In genomic region chr7:102305414-102306268, GRCh38 we compare ENCODE assay signal across 14 cellular contexts. TPM values are rescaled to one million over a fixed set of nuclear protein-coding genes. Genes with fewer than 3 reads are reported as not detected.
DNase-seq lines count a peak whose midpoint lies in the region; ATAC-seq, FAIRE-seq and TF ChIP-seq lines count a peak whose summit lies in the region.
"Had no signal": no experiment of that assay in that cellular context is flagged by ENCODE, and none has a peak within 500 bp of the region (broad histone marks: within the 10 kb centered on the region; RNA-seq: fewer than 3 reads in every experiment).

No MANE protein-coding gene starts in this region.

- peak; percentile 93 for DNase-seq in GM12878 (ENCODE audit: low read depth, low spot score)
- DNase-seq in mesenchymal stem cell, result no peak
- no peak for DNase-seq in NCI-H2227 (lab: John Stamatoyannopoulos, UW; ENCODE audit: unreplicated experiment)
- DNase-seq: activated naive CD4-positive, alpha-beta T cell treated with Interleukin-2 at 50 U/mL for 16 hours; CD4-positive, alpha-beta memory T cell; NCI-H748 treated with DMSO at 0.1 percent for 48 hours had no signal

- in situ Hi-C loops in GM12878 (cut with MboI), result no loop called here

- H2BK15ac ChIP-seq in mesenchymal stem cell (ENCODE audit: low read depth, poor library complexity, severe bottlenecking), result no peak overlapping the region

- H3K23ac ChIP-seq in mesenchymal stem cell (ENCODE audit: low read length in 2 of 2), result no peak overlapping the region

- no peaks in the 10 kb centered on the region for H4K20me1 ChIP-seq in GM12878 (ENCODE audit: control insufficient read depth, insufficient read depth)

- TF ChIP-seq RAD21 in GM12878 (IDR thresholded peaks at IDR 0.05; ENCODE audit: insufficient read depth, low read depth, low read length), result no peak

- H4K91ac ChIP-seq in mesenchymal stem cell (ENCODE audit: low read length), result no peak overlapping the region

- CTCF ChIA-PET in GM12878 (lab: Yijun Ruan, JAX), result interaction anchor here (0.7 to 6.8 kb wide), 3 partner anchors 17 to 136 kb away, joined by 3 to 62 read pairs (median 3); partner anchors contain the start of gene SH2B2

- H3K9ac ChIP-seq in GM12878 (ENCODE audit: control insufficient read depth, insufficient read depth, low read length) (peak overlapping the region; percentile 76), mesenchymal stem cell (ENCODE audit: low read length) (no peak overlapping the region)

- H3K14ac ChIP-seq in mesenchymal stem cell (ENCODE audit: low read length in 2 of 2), result no peak overlapping the region

- H2BK120ac ChIP-seq in mesenchymal stem cell (ENCODE audit: low read depth, low read length), result no peak overlapping the region

- TF ChIP-seq POLR2A in GM12878 (IDR thresholded peaks at IDR 0.05; ENCODE audit: low read depth, low read length), result no peak

- POLR2A ChIA-PET in GM12878 (lab: Charles Lee), result interaction anchor here (0.6 to 3.4 kb wide), 9 partner anchors 10 to 572 kb away, joined by 3 to 34 read pairs (median 5); partner anchors contain the start of gene SH2B2

- SMC1A ChIA-PET in GM12878 (lab: Charles Lee; ENCODE audit: uncharacterized antibody, unreplicated experiment), result interaction anchor here (1.0 to 7.0 kb wide), 4 partner anchors 12 to 30 kb away, joined by 3 to 91 read pairs (median 4); partner anchors contain the start of gene SH2B2

- peak overlapping the region; percentile 97 for H3K4me2 ChIP-seq in GM12878 (ENCODE audit: control insufficient read depth, insufficient read depth)
- H3K4me2 ChIP-seq in mesenchymal stem cell (ENCODE audit: low read length, poor library complexity, severe bottlenecking), result no peak overlapping the region

- peak; percentile 69 to 92; a peak in 3 of 4 replicates for TF ChIP-seq EP300 in GM12878 (IDR thresholded peaks at IDR 0.05; ENCODE audit: borderline replicate concordance in 1 of 2, control insufficient read depth in 1 of 2, low read depth in 2 of 2, low read length in 2 of 2)

- peak overlapping the region; percentile 97 for H3K27ac ChIP-seq in GM12878 (ENCODE audit: control insufficient read depth, insufficient read depth)
- H3K27ac ChIP-seq in mesenchymal stem cell (ENCODE audit: low read length, poor library complexity, severe bottlenecking), result no peak overlapping the region
- H3K27ac ChIP-seq: dorsolateral prefrontal cortex, thoracic aorta had no signal

- no peak overlapping the region for H2AFZ ChIP-seq in GM12878 (ENCODE audit: control insufficient read depth, low read depth, low read length)
- H2AFZ ChIP-seq in mesenchymal stem cell (ENCODE audit: low read depth, low read length), result no peak overlapping the region

- H2BK12ac ChIP-seq in mesenchymal stem cell (ENCODE audit: low read length in 2 of 2), result no peak overlapping the region

- peaks cover 56% of the 10 kb centered on the region for H3K4me1 ChIP-seq in GM12878 (ENCODE audit: control insufficient read depth, insufficient read depth, low read length)
- H3K4me1 ChIP-seq in mesenchymal stem cell (ENCODE audit: control insufficient read depth, insufficient read depth, low read depth, low read length), result peaks cover 37% of the 10 kb centered on the region

- H2AK5ac ChIP-seq in mesenchymal stem cell (ENCODE audit: low read length, severe bottlenecking), result no peak overlapping the region

- H4K8ac ChIP-seq in mesenchymal stem cell (ENCODE audit: low read length), result no peak overlapping the region

- H3K4me3 ChIP-seq in GM12878, result peak overlapping the region; percentile 60
- H3K4me3 ChIP-seq in mesenchymal stem cell (ENCODE audit: insufficient read depth in 1 of 2, low read depth in 1 of 2, low read length in 2 of 2), result no peak overlapping the region
- H3K4me3 ChIP-seq: dorsolateral prefrontal cortex, thoracic aorta had no signal

- H3K36me3 ChIP-seq in GM12878 (ENCODE audit: control insufficient read depth in 2 of 2, insufficient read depth in 2 of 2, low read length in 1 of 2) (peaks cover 15 to 26% of the 10 kb centered on the region in 2 experiments), mesenchymal stem cell (ENCODE audit: control insufficient read depth in 1 of 2, insufficient read depth in 2 of 2, low read depth in 1 of 2, low read length in 2 of 2) (peaks cover 0 to 17% of the 10 kb centered on the region in 2 experiments)
- H3K36me3 ChIP-seq: thoracic aorta had no signal

- no peak for TF ChIP-seq CTCF in GM12878 (IDR thresholded peaks at IDR 0.05 in 2 of 3, conservative IDR thresholded peaks at IDR 0.05 in 1 of 3; ENCODE audit: control insufficient read depth in 2 of 3, extremely low read depth in 1 of 3, insufficient read depth in 1 of 3, low read depth in 3 of 3, low read length in 3 of 3)

- peaks cover 3% of the 10 kb centered on the region for H3K79me1 ChIP-seq in mesenchymal stem cell (replicated peaks; ENCODE audit: low read length, poor library complexity, severe bottlenecking)

- 2% methylated on average over 16 of the region's 17 CpGs for WGBS in GM12878 (ENCODE audit: insufficient coverage, insufficient replicate concordance, low lambda C conversion rate, missing lambda C conversion rate)
- 95% methylated on average over 13 of the region's 17 CpGs for WGBS in mesenchymal stem cell

- peak; percentile 61 for ATAC-seq in GM18498 (IDR thresholded peaks at IDR 0.05; ENCODE audit: unreplicated experiment)
- ATAC-seq in GM21381 (IDR thresholded peaks at IDR 0.05; ENCODE audit: unreplicated experiment), result peak; percentile 48
- peak; percentile 55 for ATAC-seq in HG03175 (IDR thresholded peaks at IDR 0.05; ENCODE audit: unreplicated experiment)
- peak; percentile 50 for ATAC-seq in GM12878
- ATAC-seq in HG03354 (IDR thresholded peaks at IDR 0.05; ENCODE audit: poor library complexity, severe bottlenecking, unreplicated experiment), result no peak
- ATAC-seq in HG02852 (IDR thresholded peaks at IDR 0.05; ENCODE audit: unreplicated experiment), result no peak

- H3K27me3 ChIP-seq in GM12878 (replicated peaks in 1 of 2; ENCODE audit: control insufficient read depth in 2 of 2, insufficient read depth in 2 of 2, low read length in 1 of 2), result no peaks in the 10 kb centered on the region
- H3K27me3 ChIP-seq in mesenchymal stem cell (ENCODE audit: control insufficient read depth in 1 of 2, insufficient read depth in 1 of 2, low read length in 2 of 2), result peaks cover 0 to 12% of the 10 kb centered on the region in 2 experiments
- H3K27me3 ChIP-seq: dorsolateral prefrontal cortex had no signal

- intact Hi-C loops in GM12878 (cut with micrococcal nuclease; ENCODE audit: unreplicated experiment), result no loop called here

- no TSS peak for BruUV-seq in GM12878 (replicated peaks; lab: Mats Ljungman, UMichigan)

- RAD21 ChIA-PET in GM12878 (lab: Charles Lee; ENCODE audit: unreplicated experiment), result interaction anchor here (0.8 to 7.2 kb wide), 11 partner anchors 10 to 139 kb away, joined by 3 to 121 read pairs (median 7); partner anchors contain the start of genes PRKRIP1 and SH2B2

- H3K79me2 ChIP-seq in GM12878 (ENCODE audit: control insufficient read depth, insufficient read depth, low read length), result peaks cover 18% of the 10 kb centered on the region

- no peak overlapping the region for H2BK5ac ChIP-seq in mesenchymal stem cell (ENCODE audit: low read depth, low read length, poor library complexity, severe bottlenecking)

- FAIRE-seq in GM12878 (lab: Jason Lieb, UNC), result peak; percentile 91

- no peak overlapping the region for H3K18ac ChIP-seq in mesenchymal stem cell (ENCODE audit: low read depth in 1 of 2, low read length in 2 of 2)

- peaks cover 2% of the 10 kb centered on the region; the same call in 2 of the 3 replicates for H3K9me3 ChIP-seq in GM12878 (replicated peaks; ENCODE audit: control insufficient read depth, insufficient read depth, low read length)
- no peaks in the 10 kb centered on the region for H3K9me3 ChIP-seq in mesenchymal stem cell (ENCODE audit: control insufficient read depth, low read length)
- H3K9me3 ChIP-seq: thoracic aorta had no signal

- no peak overlapping the region for H3K4ac ChIP-seq in mesenchymal stem cell (ENCODE audit: low read depth in 1 of 2, low read length in 2 of 2)

RNA-seq across cellular contexts. Expression of gene SH2B2, which starts 19.0 kb away (rescaled TPM):
- 23.0 and 36.2 TPM in 2 replicates for total RNA-seq in GM12878 (2013; cell fraction: nucleolus; rRNA removed)
- total RNA-seq in GM12878 (2014; rRNA removed) (17.7 and 29.7 TPM in 2 replicates), GM12878 (2014; rRNA removed; fragmentation: Illumina TruSeq; extraction: Trizol) (6.2 and 7.4 TPM in 2 replicates), GM12878 (2021) (54.1 and 55.1 TPM in 2 replicates)
- polyA plus RNA-seq in GM12878 (2011; ENCODE audit: low read depth), result 4.9 TPM
- polyA plus RNA-seq in GM12878 (2011; rRNA removed) (4.4 and 6.1 TPM in 2 replicates), GM12878 (2014; fragmentation: Illumina TruSeq; extraction: Trizol) (1.2 and 6.7 TPM in 2 replicates), GM12878 (2014; fragmentation: Nextera tagmentation; extraction: Ambion mirVana) (under 1 TPM in 1 of 2 experiments, not detected in 1; 0.13 TPM), GM12878 (2014; rRNA removed) (30.6 and 37.2 TPM in 2 replicates), GM12878 (2016; fragmentation: Nextera tagmentation; extraction: Ambion mirVana) (10 to 100 TPM in 1 of 2 experiments, 1 to 10 TPM in 1; 1.4 to 24.6 TPM)
- polyA plus RNA-seq in GM12878 (2011; cell fraction: cytosol; rRNA removed), result 11.5 and 16.0 TPM in 2 replicates
- polyA plus RNA-seq in GM12878 (2011; cell fraction: nucleus; rRNA removed), result 10.7 and 19.6 TPM in 2 replicates
- polyA plus RNA-seq in GM12878 (2012), result 28.7 and 31.7 TPM in 2 replicates
- polyA minus RNA-seq in GM12878 (2011; rRNA and poly(A)+ RNA removed), result 9.5 and 10.2 TPM in 2 replicates
- polyA minus RNA-seq in GM12878 (2011; cell fraction: cytosol; rRNA and poly(A)+ RNA removed), result 9.9 and 12.2 TPM in 2 replicates
- 3.9 and 7.9 TPM in 2 replicates for polyA minus RNA-seq in GM12878 (2011; cell fraction: nucleus; rRNA and poly(A)+ RNA removed)
- 2.3 TPM for polyA plus RNA-seq in mesenchymal stem cell (2013, experiment 1 of 2)
- polyA plus RNA-seq in mesenchymal stem cell (2013, experiment 2 of 2), result 1.9 TPM

RNA-seq across cellular contexts. Expression of gene SPDYE6, which starts 50.6 kb away (rescaled TPM):
- total RNA-seq in GM12878 (2013; cell fraction: nucleolus; rRNA removed), result not detected in 2 replicates
- total RNA-seq in GM12878 (2014; rRNA removed), result not detected in 2 replicates
- not detected in 2 replicates for total RNA-seq in GM12878 (2014; rRNA removed; fragmentation: Illumina TruSeq; extraction: Trizol)
- not detected in 2 replicates for total RNA-seq in GM12878 (2021)
- 1.0 TPM for polyA plus RNA-seq in GM12878 (2011; ENCODE audit: low read depth)
- not detected in 2 replicates for polyA plus RNA-seq in GM12878 (2011; rRNA removed)
- polyA plus RNA-seq in GM12878 (2011; cell fraction: cytosol; rRNA removed), result not detected in 2 replicates
- not detected in 2 replicates for polyA plus RNA-seq in GM12878 (2011; cell fraction: nucleus; rRNA removed)
- 2.1 and 2.8 TPM in 2 replicates for polyA plus RNA-seq in GM12878 (2012)
- polyA plus RNA-seq in GM12878 (2014; fragmentation: Illumina TruSeq; extraction: Trizol), result not detected in 2 replicates
- under 1 TPM; 0.05 to 0.40 TPM for polyA plus RNA-seq in GM12878 (2014; fragmentation: Nextera tagmentation; extraction: Ambion mirVana)
- not detected in 2 replicates for polyA plus RNA-seq in GM12878 (2014; rRNA removed)
- 1 to 10 TPM; 1.6 to 2.3 TPM for polyA plus RNA-seq in GM12878 (2016; fragmentation: Nextera tagmentation; extraction: Ambion mirVana)
- 0.21 TPM in 1 of 2 replicates, not detected in the other for polyA minus RNA-seq in GM12878 (2011; rRNA and poly(A)+ RNA removed)
- not detected in 2 replicates for polyA minus RNA-seq in GM12878 (2011; cell fraction: cytosol; rRNA and poly(A)+ RNA removed)
- 0.19 TPM in 1 of 2 replicates, not detected in the other for polyA minus RNA-seq in GM12878 (2011; cell fraction: nucleus; rRNA and poly(A)+ RNA removed)
- not detected for polyA plus RNA-seq in mesenchymal stem cell (2013, experiment 1 of 2)
- polyA plus RNA-seq in mesenchymal stem cell (2013, experiment 2 of 2), result not detected
- total RNA-seq: CD4-positive, alpha-beta memory T cell; myocyte; thoracic aorta had no signal

Comparison
In these comparisons a context has a peak if more than half of its experiments do, and no peak if none do; other contexts are left out.
1. ATAC-seq: peak in GM18498 (single experiment), GM21381 (single experiment), HG03175 (single experiment) and GM12878 (single experiment); none in HG03354 (single experiment) and HG02852 (single experiment).